In the genomic region with DNA sequence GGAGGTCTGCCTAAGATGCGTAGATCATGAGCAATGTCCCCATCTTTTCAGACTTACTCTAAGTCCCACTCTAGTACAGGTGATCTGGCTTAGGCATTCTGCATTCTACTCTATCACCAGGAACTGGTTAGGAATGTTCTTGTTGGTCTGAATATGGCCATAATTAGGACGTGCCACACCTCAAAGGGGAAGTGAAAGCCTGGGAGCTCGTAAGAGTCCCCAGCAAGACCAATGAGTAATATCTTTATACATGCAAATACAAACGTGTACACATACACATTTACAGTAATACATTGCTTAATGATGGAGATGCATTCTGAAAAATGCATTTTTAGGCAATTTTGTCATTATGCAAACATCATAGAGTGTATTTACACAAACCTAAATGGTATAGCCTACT, we compare ENCODE assay signal across 10 cellular contexts. TPM values are rescaled to one million over a fixed set of nuclear protein-coding genes. Genes with fewer than 3 reads are reported as not detected.
DNase-seq lines count a peak whose midpoint lies in the region; ATAC-seq, FAIRE-seq and TF ChIP-seq lines count a peak whose summit lies in the region.
"Had no signal": no experiment of that assay in that cellular context is flagged by ENCODE, and none has a peak within 500 bp of the region (broad histone marks: within the 10 kb centered on the region; RNA-seq: fewer than 3 reads in every experiment).

No MANE protein-coding gene starts in this region.

- BruUV-seq in HepG2 (replicated peaks; lab: Mats Ljungman, UMichigan): no TSS peak

- H3K9ac ChIP-seq in OCI-LY3 (ENCODE audit: low read length) (no peak overlapping the region), HepG2 (ENCODE audit: insufficient read depth, low read depth, low read length) (no peak overlapping the region)

- H2AFZ ChIP-seq in OCI-LY3 (ENCODE audit: low read depth, low read length) (no peak overlapping the region), HepG2 (ENCODE audit: low read length) (no peak overlapping the region)

- TF ChIP-seq CTCF in GM13976 (IDR thresholded peaks at IDR 0.05; ENCODE audit: borderline replicate concordance, control extremely low read depth, extremely low read depth, insufficient read depth, missing control alignments) (no peak), OCI-LY3 (IDR thresholded peaks at IDR 0.05; ENCODE audit: low read depth, low read length) (no peak), HepG2 (CRISPR knock-in tag; IDR thresholded peaks at IDR 0.05) (no peak)

- DNase-seq in GM13976 (ENCODE audit: low spot score) (peak; percentile 48), NCI-H526 treated with DMSO at 0.1 percent for 48 hours (lab: John Stamatoyannopoulos, UW) (no peak), HepG2 (ENCODE audit: low spot score) (no peak), NCI-H526 (lab: John Stamatoyannopoulos, UW) (no peak), GF-D8 (lab: John Stamatoyannopoulos, UW) (no peak)
- DNase-seq: SHP77 had no signal

- POLR2A ChIA-PET in HepG2 (lab: Yijun Ruan, JAX): interaction anchor here (2.0 kb wide), 1 partner anchor 19 kb away, joined by 6 read pairs; the partner anchor contains the start of gene ERCC3

- in situ Hi-C loops in GM13976 (cut with MboI; ENCODE audit: low sequenced_read_pairs, unreplicated experiment) (no loop called here), HepG2 (cut with HindIII; ENCODE audit: extremely low pct_ligation_motif_present, low pct_unique_long_range_greater_than_20kb) (no loop called here)

- no peak for TF ChIP-seq RAD21 in HepG2 (CRISPR knock-in tag; IDR thresholded peaks at IDR 0.05)

- H3K4me3 ChIP-seq in OCI-LY3 (ENCODE audit: low read length) (no peak overlapping the region), HepG2 (replicated peaks in 1 of 3; ENCODE audit: insufficient read depth in 1 of 3, low read depth in 2 of 3, low read length in 3 of 3) (no peak overlapping the region)
- H3K4me3 ChIP-seq: smooth muscle cell had no signal

- H3K27me3 ChIP-seq in OCI-LY3 (ENCODE audit: low read depth, low read length) (no peaks in the 10 kb centered on the region), HepG2 (ENCODE audit: control insufficient read depth in 1 of 2, insufficient read depth in 2 of 2, low read length in 2 of 2) (no peaks in the 10 kb centered on the region)

- peak overlapping the region; percentile 33 for H3K4me2 ChIP-seq in OCI-LY3 (ENCODE audit: low read length)
- H3K4me2 ChIP-seq in HepG2 (ENCODE audit: low read depth, low read length): no peak overlapping the region
- H3K4me2 ChIP-seq: smooth muscle cell had no signal

- intact Hi-C loops in HepG2 (cut with micrococcal nuclease; ENCODE audit: unreplicated experiment): no loop called here

- no peak for FAIRE-seq in HepG2 (lab: Jason Lieb, UNC)

- no peaks in the 10 kb centered on the region for H3K79me2 ChIP-seq in OCI-LY3 (ENCODE audit: low read length)
- H3K79me2 ChIP-seq in HepG2 (ENCODE audit: insufficient read depth, low read length): no peaks in the 10 kb centered on the region

- ATAC-seq in GM21360 (IDR thresholded peaks at IDR 0.05; ENCODE audit: unreplicated experiment): peak; percentile 96
- peak; percentile 98 for ATAC-seq in HG03066 (IDR thresholded peaks at IDR 0.05; ENCODE audit: low read depth, unreplicated experiment)
- no peak for ATAC-seq in HepG2

- H3K4me1 ChIP-seq in OCI-LY3 (ENCODE audit: low read length): peaks cover 21% of the 10 kb centered on the region
- peaks cover 13% of the 10 kb centered on the region for H3K4me1 ChIP-seq in HepG2 (ENCODE audit: insufficient read depth, low read length)

- H4K20me1 ChIP-seq in OCI-LY3 (ENCODE audit: insufficient read depth, low read length) (peaks cover 17% of the 10 kb centered on the region), HepG2 (ENCODE audit: insufficient read depth, low read length) (no peaks in the 10 kb centered on the region)

- TF ChIP-seq EP300 in HepG2 (IDR thresholded peaks at IDR 0.05; ENCODE audit: low read depth in 2 of 2, low read length in 2 of 2) (no peak), HepG2 (CRISPR knock-in tag; IDR thresholded peaks at IDR 0.05; ENCODE audit: borderline replicate concordance) (no peak)

- H3K36me3 ChIP-seq in OCI-LY3 (replicated peaks; ENCODE audit: low read depth, low read length) (peaks cover 53% of the 10 kb centered on the region), HepG2 (replicated peaks in 1 of 2; ENCODE audit: control insufficient read depth in 1 of 2, insufficient read depth in 2 of 2, low read length in 2 of 2) (peaks cover 31 to 85% of the 10 kb centered on the region in 2 experiments)

- 94% methylated on average over 4 of the region's 4 CpGs for WGBS in HepG2 (ENCODE audit: low lambda C conversion rate)

- CTCF ChIA-PET in HepG2 (lab: Yijun Ruan, JAX; ENCODE audit: low intra/inter-chr PET ratio, low total read pairs): no interaction called here

- TF ChIP-seq POLR2A in HepG2 (IDR thresholded peaks at IDR 0.05; ENCODE audit: insufficient read depth in 1 of 2, low read depth in 2 of 2, low read length in 2 of 2): no peak

- H3K27ac ChIP-seq in OCI-LY3 (ENCODE audit: low read length): no peak overlapping the region
- H3K27ac ChIP-seq in HepG2 (ENCODE audit: extremely low read length, insufficient read depth, low read length): no peak overlapping the region

- no peaks in the 10 kb centered on the region for H3K9me3 ChIP-seq in OCI-LY3 (ENCODE audit: insufficient read depth, low read length)
- no peaks in the 10 kb centered on the region for H3K9me3 ChIP-seq in HepG2 (ENCODE audit: low read length)

TF ChIP-seq in HepG2, 621 proteins besides CTCF, POLR2A, EP300 and RAD21:
- no peak for TF ChIP-seq TCF7 (IDR thresholded peaks at IDR 0.05; ENCODE audit: low read depth)
- TF ChIP-seq HES4 (CRISPR knock-in tag; IDR thresholded peaks at IDR 0.05; ENCODE audit: borderline replicate concordance): no peak
- TF ChIP-seq, protein P1, sequence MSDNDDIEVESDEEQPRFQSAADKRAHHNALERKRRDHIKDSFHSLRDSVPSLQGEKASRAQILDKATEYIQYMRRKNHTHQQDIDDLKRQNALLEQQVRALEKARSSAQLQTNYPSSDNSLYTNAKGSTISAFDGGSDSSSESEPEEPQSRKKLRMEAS (IDR thresholded peaks at IDR 0.05): no peak
TF ChIP-seq in HepG2: peak in this region for 0.

RNA-seq across cellular contexts. Expression of gene ERCC3, which starts 19.4 kb away (rescaled TPM):
- total RNA-seq in HepG2 (2016; rRNA removed; fragmentation: Illumina TruSeq; extraction: Trizol): 43.3 and 49.7 TPM in 2 replicates
- 14.8 and 17.3 TPM in 2 replicates for total RNA-seq in HepG2 (2016; cell fraction: cytosol; rRNA removed; fragmentation: Illumina TruSeq; extraction: Trizol; ENCODE audit: low read depth)
- total RNA-seq in HepG2 (2016; cell fraction: insoluble cytoplasmic fraction; rRNA removed; fragmentation: Illumina TruSeq; extraction: Trizol): 46.8 and 50.6 TPM in 2 replicates
- 17.0 and 21.7 TPM in 2 replicates for total RNA-seq in HepG2 (2016; cell fraction: membrane; rRNA removed; fragmentation: Illumina TruSeq; extraction: Trizol)
- total RNA-seq in HepG2 (2016; cell fraction: nucleus; rRNA removed; fragmentation: Illumina TruSeq; extraction: Trizol): 59.2 and 72.7 TPM in 2 replicates
- 64.6 and 70.5 TPM in 2 replicates for polyA plus RNA-seq in HepG2 (2011; rRNA removed)
- 46.5 and 46.6 TPM in 2 replicates for polyA plus RNA-seq in HepG2 (2011; cell fraction: cytosol; rRNA removed)
- 198 and 200 TPM in 2 replicates for polyA plus RNA-seq in HepG2 (2011; cell fraction: nucleus; rRNA removed)
- 43.8 and 45.9 TPM in 2 replicates for polyA plus RNA-seq in HepG2 (2012)
- polyA plus RNA-seq in HepG2 (2016; cell fraction: cytosol; fragmentation: Illumina TruSeq; extraction: Trizol; ENCODE audit: low read depth): 3.3 and 3.5 TPM in 2 replicates
- 47.6 and 51.3 TPM in 2 replicates for polyA plus RNA-seq in HepG2 (2016; cell fraction: insoluble cytoplasmic fraction; fragmentation: Illumina TruSeq; extraction: Trizol; ENCODE audit: low read depth)
- polyA plus RNA-seq in HepG2 (2016; cell fraction: membrane; fragmentation: Illumina TruSeq; extraction: Trizol; ENCODE audit: low read depth): 8.6 and 9.9 TPM in 2 replicates
- 136 and 153 TPM in 2 replicates for polyA plus RNA-seq in HepG2 (2016; cell fraction: nucleus; fragmentation: Illumina TruSeq; extraction: Trizol; ENCODE audit: insufficient read depth, low read depth)
- polyA minus RNA-seq in HepG2 (2011; rRNA and poly(A)+ RNA removed; ENCODE audit: low replicate concordance): 66.1 and 73.9 TPM in 2 replicates
- 20.4 and 24.3 TPM in 2 replicates for polyA minus RNA-seq in HepG2 (2011; cell fraction: cytosol; rRNA and poly(A)+ RNA removed)
- polyA minus RNA-seq in HepG2 (2011; cell fraction: nucleus; rRNA and poly(A)+ RNA removed): 106 and 124 TPM in 2 replicates
